ENCODE assay signal across 9 cellular contexts in the genomic region with DNA sequence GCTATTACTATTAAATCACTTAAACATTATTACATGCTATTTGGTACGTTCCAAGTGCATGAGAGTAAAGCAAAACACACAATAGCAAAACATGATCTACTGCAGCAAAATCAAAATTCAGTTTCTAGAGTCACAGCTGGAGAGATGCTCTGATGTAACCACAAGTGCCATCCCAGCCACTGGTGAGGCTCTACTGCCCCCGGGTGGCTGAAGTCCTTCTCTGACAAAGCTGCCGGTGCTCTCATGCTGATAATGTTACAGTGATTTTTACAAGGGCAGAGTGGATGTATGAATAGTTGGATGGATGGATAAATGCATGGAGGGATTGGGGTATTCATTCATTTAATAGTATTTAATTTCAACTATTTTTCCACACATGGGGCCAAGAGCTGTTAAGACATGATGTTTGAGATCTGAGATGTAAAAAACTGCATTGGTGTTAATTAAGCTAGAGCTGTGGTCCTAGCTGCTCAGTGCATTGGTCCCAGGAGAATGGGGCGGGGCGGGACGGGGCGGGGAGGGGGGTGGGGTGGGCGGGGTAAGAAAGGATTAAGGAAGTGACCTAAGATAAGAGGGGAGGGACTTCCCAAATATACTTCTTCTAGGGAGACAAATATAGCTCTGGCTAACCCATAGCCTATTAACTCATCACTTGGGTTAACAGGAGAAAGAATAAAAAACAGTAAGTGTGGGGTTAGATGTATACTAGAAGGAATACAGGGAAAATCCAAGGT. TPM values are rescaled to one million over a fixed set of nuclear protein-coding genes. Genes with fewer than 3 reads are reported as not detected.
A peak's percentile ranks its signal among the peaks of the same experiment; 100 is the strongest.
DNase-seq lines count a peak whose midpoint lies in the region; ATAC-seq and TF ChIP-seq lines count a peak whose summit lies in the region.
"Had no signal": no experiment of that assay in that cellular context is flagged by ENCODE, and none has a peak within 500 bp of the region (broad histone marks: within the 10 kb centered on the region; RNA-seq: fewer than 3 reads in every experiment).

No MANE protein-coding gene starts in this region.

- no peaks in the 10 kb centered on the region for H3K36me3 ChIP-seq in effector memory CD4-positive, alpha-beta T cell (ENCODE audit: control insufficient read depth, insufficient read depth, low read length)

- no peaks in the 10 kb centered on the region for H3K9me3 ChIP-seq in CD4-positive, alpha-beta T cell (ENCODE audit: control insufficient read depth, low read length)
- no peaks in the 10 kb centered on the region for H3K9me3 ChIP-seq in effector memory CD4-positive, alpha-beta T cell (ENCODE audit: control insufficient read depth, low read length)

- peaks cover 3% of the 10 kb centered on the region for H3K27me3 ChIP-seq in CD4-positive, alpha-beta T cell (ENCODE audit: control insufficient read depth, insufficient read depth, low read length)
- H3K27me3 ChIP-seq in effector memory CD4-positive, alpha-beta T cell (replicated peaks; ENCODE audit: control insufficient read depth, insufficient read depth, low read length, poor library complexity, severe bottlenecking) = no peaks in the 10 kb centered on the region

- no peaks in the 10 kb centered on the region for H3K4me1 ChIP-seq in effector memory CD4-positive, alpha-beta T cell (ENCODE audit: control insufficient read depth, insufficient read depth, low read length, poor library complexity, severe bottlenecking)

- H3K27ac ChIP-seq in CD4-positive, alpha-beta T cell (ENCODE audit: low read depth, low read length) = no peak overlapping the region
- H3K27ac ChIP-seq in effector memory CD4-positive, alpha-beta T cell (ENCODE audit: insufficient read depth, low read length, poor library complexity, severe bottlenecking) = no peak overlapping the region

- DNase-seq in CD4-positive, alpha-beta T cell = peak; percentile 26 to 64 (median 48)
- DNase-seq in HK-2 (ENCODE audit: unreplicated experiment) (peak; percentile 34), NCI-H748 (lab: John Stamatoyannopoulos, UW; ENCODE audit: unreplicated experiment) (peak; percentile 67), lung microvascular endothelial cell (ENCODE audit: low read depth in 2 of 2) (peak; percentile 74 to 80), mesenteric fat pad (ENCODE audit: low spot score) (no peak)
- peak; percentile 75 for DNase-seq in activated CD4-positive, alpha-beta memory T cell treated with anti-CD3 and anti-CD28 coated beads for 36 hours
- DNase-seq in effector memory CD4-positive, alpha-beta T cell = peak; percentile 2 to 29 (median 13)
- DNase-seq in stimulated activated CD8-positive, alpha-beta memory T cell treated with anti-CD3 and anti-CD28 coated beads, Interleukin-4, amount 100 ng/mL, for 1 hour (ENCODE audit: low read depth in 2 of 2, low spot score in 1 of 2) = peak; percentile 18 to 29

- no peak overlapping the region for H3K4me3 ChIP-seq in effector memory CD4-positive, alpha-beta T cell (ENCODE audit: insufficient read depth, low read depth, low read length, poor library complexity, severe bottlenecking)

- CTCF ChIA-PET in CD4-positive, alpha-beta T cell (lab: Charles Lee) = interaction anchor here (0.8 to 1.4 kb wide), 6 partner anchors 10 to 375 kb away, joined by 3 to 9 read pairs (median 3); no protein-coding TSS in a partner anchor
- CTCF ChIA-PET in activated CD4-positive, alpha-beta memory T cell treated with anti-CD3 and anti-CD28 coated beads for 36 hours (lab: Charles Lee) = interaction anchor here (0.6 to 2.2 kb wide), 28 partner anchors 8 to 626 kb away, joined by 3 to 21 read pairs (median 4); no protein-coding TSS in a partner anchor

- H3K9me3 Mint-ChIP-seq in CD4-positive, alpha-beta T cell = no peaks in the 10 kb centered on the region
- no peaks in the 10 kb centered on the region for H3K9me3 Mint-ChIP-seq in activated CD4-positive, alpha-beta memory T cell treated with anti-CD3 and anti-CD28 coated beads for 36 hours
- H3K9me3 Mint-ChIP-seq: IgD-negative memory B cell had no signal

- H3K4me1 Mint-ChIP-seq in CD4-positive, alpha-beta T cell (ENCODE audit: low read depth) = no peaks in the 10 kb centered on the region
- no peaks in the 10 kb centered on the region for H3K4me1 Mint-ChIP-seq in activated CD4-positive, alpha-beta memory T cell treated with anti-CD3 and anti-CD28 coated beads for 36 hours (ENCODE audit: low read depth)

- H3K27me3 Mint-ChIP-seq in CD4-positive, alpha-beta T cell = peaks cover 33% of the 10 kb centered on the region
- peaks cover 17% of the 10 kb centered on the region for H3K27me3 Mint-ChIP-seq in activated CD4-positive, alpha-beta memory T cell treated with anti-CD3 and anti-CD28 coated beads for 36 hours

- H3K27ac Mint-ChIP-seq in CD4-positive, alpha-beta T cell = no peak overlapping the region
- no peak overlapping the region for H3K27ac Mint-ChIP-seq in activated CD4-positive, alpha-beta memory T cell treated with anti-CD3 and anti-CD28 coated beads for 36 hours
- H3K27ac Mint-ChIP-seq: IgD-negative memory B cell had no signal

- H3K36me3 Mint-ChIP-seq in CD4-positive, alpha-beta T cell (ENCODE audit: low read depth) = no peaks in the 10 kb centered on the region
- no peaks in the 10 kb centered on the region for H3K36me3 Mint-ChIP-seq in activated CD4-positive, alpha-beta memory T cell treated with anti-CD3 and anti-CD28 coated beads for 36 hours
- H3K36me3 Mint-ChIP-seq: IgD-negative memory B cell had no signal

- intact Hi-C loops in CD4-positive, alpha-beta T cell (cut with DNase I, micrococcal nuclease) = loop anchor here (2.0 kb wide), 2 partner anchors 366 to 374 kb away; no protein-coding TSS in a partner anchor
- intact Hi-C loops in activated CD4-positive, alpha-beta memory T cell treated with anti-CD3 and anti-CD28 coated beads for 36 hours (cut with micrococcal nuclease) = loop anchor here (1.0 kb wide), 1 partner anchor 49 kb away; no protein-coding TSS in a partner anchor

- POLR2A ChIA-PET in CD4-positive, alpha-beta T cell (lab: Charles Lee) = no interaction called here
- POLR2A ChIA-PET in activated CD4-positive, alpha-beta memory T cell treated with anti-CD3 and anti-CD28 coated beads for 36 hours (lab: Charles Lee) = no interaction called here

- H3K4me3 Mint-ChIP-seq in CD4-positive, alpha-beta T cell = no peak overlapping the region
- H3K4me3 Mint-ChIP-seq in activated CD4-positive, alpha-beta memory T cell treated with anti-CD3 and anti-CD28 coated beads for 36 hours = no peak overlapping the region
- H3K4me3 Mint-ChIP-seq: IgD-negative memory B cell had no signal

- TF ChIP-seq CTCF in CD4-positive, alpha-beta T cell (IDR thresholded peaks at IDR 0.05) = peak; percentile 63

- peak; percentile 70 for ATAC-seq in CD4-positive, alpha-beta T cell (ENCODE audit: poor library complexity)

RNA-seq across cellular contexts. Expression of gene SPESP1, which starts 5.3 kb away (rescaled TPM):
- total RNA-seq in CD4-positive, alpha-beta T cell = not detected
- 1 to 10 TPM; 1.5 TPM for total RNA-seq in activated CD4-positive, alpha-beta memory T cell treated with anti-CD3 and anti-CD28 coated beads for 36 hours
- total RNA-seq in lung microvascular endothelial cell (0.87 and 1.6 TPM in 2 replicates), mesenteric fat pad (1.3 TPM)
